8 cellular contexts compared by ENCODE assay signal in genomic region chr14:45134051-45134958, GRCh38. TPM values are rescaled to one million over a fixed set of nuclear protein-coding genes. Genes with fewer than 3 reads are reported as not detected.
DNase-seq lines count a peak whose midpoint lies in the region; ATAC-seq, FAIRE-seq and TF ChIP-seq lines count a peak whose summit lies in the region.

Gene FKBP3, minus strand, starts transcription at chr14:45134481. Its CDS starts 25 bp downstream, at chr14:45134456.

- H3K27me3 ChIP-seq in BJ (ENCODE audit: control insufficient read depth, insufficient read depth, low read length), result no peaks in the 10 kb centered on the region

- H3K9me3 Mint-ChIP-seq in activated CD4-positive, alpha-beta T cell treated with anti-CD3 and anti-CD28 coated beads, Interleukin-2, amount 10 ng/mL, durations not matched to agents 24 days and 14 days, result no peaks in the 10 kb centered on the region

- FAIRE-seq in GM19239 (lab: Jason Lieb, UNC), result peak; percentile 95

- TF ChIP-seq CTCF in BJ (IDR thresholded peaks at IDR 0.05; ENCODE audit: insufficient read depth, low read depth, low read length) (no peak), coronary artery (IDR thresholded peaks at IDR 0.05) (no peak)

- DNase-seq in BJ (ENCODE audit: low read depth), result peak; percentile 90
- DNase-seq in GM19239 (ENCODE audit: insufficient read length, low spot score), result peak; percentile 87
- peak; percentile 98 for DNase-seq in NCI-H526 (lab: John Stamatoyannopoulos, UW)
- DNase-seq in activated CD4-positive, alpha-beta T cell treated with anti-CD3 and anti-CD28 coated beads, Interleukin-2, amount 10 ng/mL, durations not matched to agents 24 days and 14 days, result peak; percentile 97
- peak; percentile 97 for DNase-seq in coronary artery (ENCODE audit: low spot score)
- peak; percentile 99 for DNase-seq in left kidney (ENCODE audit: low read depth, low spot score)
- peak; percentile 96 for DNase-seq in stimulated activated CD4-positive, alpha-beta T cell treated with anti-CD3 and anti-CD28 coated beads, Interleukin-2, amount 100 ng/mL, for 4 hours (ENCODE audit: low read depth)

- intact Hi-C loops in activated CD4-positive, alpha-beta T cell treated with anti-CD3 and anti-CD28 coated beads, Interleukin-2, amount 10 ng/mL, durations not matched to agents 24 days and 14 days (cut with micrococcal nuclease), result loop anchor here (1.0 to 2.0 kb wide), 7 partner anchors 20 to 237 kb away; partner anchors contain the start of genes KLHL28 and PRPF39

- POLR2A ChIA-PET in BJ (lab: Charles Lee), result no interaction called here

- peak within 1 kb of the TSS; percentile 71 to 81 for H3K27ac ChIP-seq in coronary artery

- H3K27ac Mint-ChIP-seq in activated CD4-positive, alpha-beta T cell treated with anti-CD3 and anti-CD28 coated beads, Interleukin-2, amount 10 ng/mL, durations not matched to agents 24 days and 14 days, result peak within 1 kb of the TSS; percentile 96

- ATAC-seq in HG03460 (IDR thresholded peaks at IDR 0.05; ENCODE audit: unreplicated experiment), result peak; percentile 88

- peaks cover 30% of the 10 kb centered on the region for H3K4me1 Mint-ChIP-seq in activated CD4-positive, alpha-beta T cell treated with anti-CD3 and anti-CD28 coated beads, Interleukin-2, amount 10 ng/mL, durations not matched to agents 24 days and 14 days

- CTCF ChIA-PET in BJ (lab: Yijun Ruan, JAX), result no interaction called here

- no peaks in the 10 kb centered on the region for H3K36me3 ChIP-seq in BJ (ENCODE audit: control insufficient read depth, insufficient read depth, low read length)

- H3K36me3 Mint-ChIP-seq in activated CD4-positive, alpha-beta T cell treated with anti-CD3 and anti-CD28 coated beads, Interleukin-2, amount 10 ng/mL, durations not matched to agents 24 days and 14 days (ENCODE audit: low read depth), result peaks cover 8% of the 10 kb centered on the region

- H3K27me3 Mint-ChIP-seq in activated CD4-positive, alpha-beta T cell treated with anti-CD3 and anti-CD28 coated beads, Interleukin-2, amount 10 ng/mL, durations not matched to agents 24 days and 14 days, result no peaks in the 10 kb centered on the region

- peak within 1 kb of the TSS; percentile 98 for H3K4me3 Mint-ChIP-seq in activated CD4-positive, alpha-beta T cell treated with anti-CD3 and anti-CD28 coated beads, Interleukin-2, amount 10 ng/mL, durations not matched to agents 24 days and 14 days

- H3K4me3 ChIP-seq in BJ (ENCODE audit: low read depth, low read length) (peak within 1 kb of the TSS; percentile 59), coronary artery (peak within 1 kb of the TSS; percentile 74)

RNA-seq across cellular contexts. Expression of gene FKBP3, which starts in this region (rescaled TPM):
- 8.9 and 29.8 TPM in 2 replicates for polyA plus RNA-seq in BJ (2011; rRNA removed)
- 2.4 and 3.6 TPM in 2 replicates for polyA minus RNA-seq in BJ (2011; rRNA and poly(A)+ RNA removed)
- total RNA-seq in activated CD4-positive, alpha-beta T cell treated with anti-CD3 and anti-CD28 coated beads, Interleukin-2, amount 10 ng/mL, durations not matched to agents 24 days and 14 days, result 62.4 and 65.4 TPM in 2 replicates

Comparison
In these comparisons a context has a peak if more than half of its experiments do, and no peak if none do; other contexts are left out.
1. Peak in every context shown above with its lines: DNase-seq, ATAC-seq, H3K4me3 ChIP-seq and H3K27ac ChIP-seq.